ENCODE assay signal across 8 cellular contexts in the genomic region with DNA sequence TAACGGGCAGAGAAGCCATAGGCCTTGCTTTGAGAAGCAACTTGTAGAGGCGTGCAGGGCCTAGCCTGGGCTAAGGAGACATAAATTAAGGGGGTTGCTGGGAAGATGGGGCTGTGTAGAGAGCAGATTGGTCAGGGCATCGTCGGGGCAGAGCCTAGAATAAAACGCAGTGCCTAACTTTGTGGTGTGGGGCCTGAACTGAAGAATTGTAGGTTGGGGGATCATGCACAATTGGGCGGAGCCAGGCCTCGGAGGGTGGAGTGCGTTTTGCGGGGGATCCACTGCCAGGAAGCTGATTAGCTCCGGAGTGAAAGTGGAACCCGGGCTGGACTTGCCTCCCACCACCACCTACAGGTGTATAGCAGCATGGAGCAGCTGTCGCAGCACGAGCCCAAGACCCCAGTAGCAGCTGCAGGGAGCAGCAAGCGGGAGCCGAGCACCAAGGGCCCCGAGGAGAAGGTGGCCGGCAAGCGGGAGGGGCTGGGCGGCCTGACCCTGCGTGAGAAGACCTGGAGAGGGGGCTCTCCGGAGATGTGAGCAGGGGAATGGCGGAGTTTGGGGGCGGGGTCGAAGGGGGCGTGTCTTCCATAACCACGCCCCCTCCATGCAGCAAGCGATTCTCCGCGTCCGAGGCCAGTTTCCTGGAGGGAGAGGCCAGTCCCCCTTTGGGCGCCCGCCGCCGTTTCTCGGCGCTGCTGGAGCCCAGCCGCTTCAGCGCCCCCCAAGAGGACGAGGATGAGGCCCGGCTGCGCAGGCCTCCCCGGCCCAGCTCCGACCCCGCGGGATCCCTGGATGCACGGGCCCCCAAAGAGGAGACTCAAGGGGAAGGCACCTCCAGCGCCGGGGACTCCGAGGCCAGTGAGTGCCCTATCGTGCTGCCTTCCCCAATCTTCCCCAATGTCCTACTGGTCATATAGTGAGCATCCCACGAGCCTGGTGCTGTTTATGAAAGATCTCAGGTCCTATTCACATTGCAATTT. TPM values are rescaled to one million over a fixed set of nuclear protein-coding genes. Genes with fewer than 3 reads are reported as not detected.
DNase-seq lines count a peak whose midpoint lies in the region; FAIRE-seq and TF ChIP-seq lines count a peak whose summit lies in the region.

No MANE protein-coding gene starts in this region.

- no peaks in the 10 kb centered on the region for H3K9me3 ChIP-seq in ovary

- no peaks in the 10 kb centered on the region for H3K36me3 ChIP-seq in ovary

- WGBS in ovary, 3 donors = 5 to 8% (median 7%) methylated on average over 42 to 51 of the region's 51 CpGs

- peak; percentile 96 for DNase-seq in GM12892 (ENCODE audit: insufficient read length)
- peak; percentile 88 for DNase-seq in NCI-H1105 (lab: John Stamatoyannopoulos, UW)
- DNase-seq in activated T-cell treated with anti-CD3 and anti-CD28 coated beads, Interleukin-2, amount 50 U/mL, for 48 hours = peak; percentile 78 to 84
- peak; percentile 20 for DNase-seq in fibroblast of the conjunctiva (ENCODE audit: low read depth)
- peak; percentile 69 to 88 (median 81) for DNase-seq in ovary
- DNase-seq in NCI-H1694 treated with DMSO at 0.1 percent for 48 hours (lab: John Stamatoyannopoulos, UW) = no peak
- no peak for DNase-seq in RKO (ENCODE audit: low spot score)
- no peak for DNase-seq in globus pallidus (ENCODE audit: low spot score)

- H3K4me3 ChIP-seq in ovary = peak overlapping the region; percentile 27

- no peaks in the 10 kb centered on the region for H3K27me3 ChIP-seq in ovary

- no peaks in the 10 kb centered on the region for H3K4me1 ChIP-seq in ovary (ENCODE audit: insufficient read depth)

- no peak overlapping the region for H3K27ac ChIP-seq in ovary

- peak; percentile 30; the same call in 1 of the 2 replicates for TF ChIP-seq POLR2A in GM12892 (IDR thresholded peaks at IDR 0.05; ENCODE audit: low read depth, low read length)
- no peak for TF ChIP-seq POLR2A in ovary (IDR thresholded peaks at IDR 0.05)

- intact Hi-C loops in ovary (cut with DNase I) = no loop called here

- TF ChIP-seq EP300 in ovary (IDR thresholded peaks at IDR 0.05) = no peak

- no peak for TF ChIP-seq CTCF in ovary (IDR thresholded peaks at IDR 0.05)

- FAIRE-seq in GM12892 (lab: Jason Lieb, UNC) = peak; percentile 92

RNA-seq across cellular contexts. Expression of gene DNASE2, which starts 13.8 kb away (rescaled TPM):
- polyA plus RNA-seq in GM12892 (2012; ENCODE audit: missing spikeins) = 14.7 TPM
- 10 to 100 TPM; 20.9 to 35.8 (median 26.5) TPM for total RNA-seq in ovary
- polyA plus RNA-seq in ovary = 10 to 100 TPM; 43.1 to 54.2 TPM

RNA-seq across cellular contexts. Expression of gene KLF1, which starts 19.6 kb away (rescaled TPM):
- polyA plus RNA-seq in GM12892 (2012; ENCODE audit: missing spikeins) = not detected
- total RNA-seq in ovary = under 1 TPM in 1 of 7 donors, not detected in 6; 0.13 TPM
- polyA plus RNA-seq in ovary = not detected

RNA-seq across cellular contexts. Expression of gene GCDH, which starts 23.6 kb away (rescaled TPM):
- 37.1 TPM for polyA plus RNA-seq in GM12892 (2012; ENCODE audit: missing spikeins)
- 10 to 100 TPM; 17.7 to 36.3 (median 28.4) TPM for total RNA-seq in ovary
- 10 to 100 TPM; 11.9 to 35.3 TPM for polyA plus RNA-seq in ovary

RNA-seq across cellular contexts. Expression of gene MAST1, which starts 29.1 kb away (rescaled TPM):
- polyA plus RNA-seq in GM12892 (2012; ENCODE audit: missing spikeins) = 1.1 TPM
- 1 to 10 TPM in 4 of 7 donors, under 1 TPM in 3; 0.25 to 1.4 (median 1.1) TPM for total RNA-seq in ovary
- polyA plus RNA-seq in ovary = 1 to 10 TPM in 1 of 2 donors, under 1 TPM in 1; 0.40 to 2.4 TPM

RNA-seq across cellular contexts. Expression of gene RTBDN, which starts 33.0 kb away (rescaled TPM):
- not detected for polyA plus RNA-seq in GM12892 (2012; ENCODE audit: missing spikeins)
- total RNA-seq in ovary = not detected
- not detected for polyA plus RNA-seq in ovary

Comparison
In these comparisons a context has a peak if more than half of its experiments do, and no peak if none do; other contexts are left out.
1. DNase-seq: peak in GM12892 (single experiment), NCI-H1105 (single experiment), activated T-cell treated with anti-CD3 and anti-CD28 coated beads, Interleukin-2, amount 50 U/mL, for 48 hours (2 of 2), fibroblast of the conjunctiva (single experiment) and ovary (5 of 5); none in NCI-H1694 treated with DMSO at 0.1 percent for 48 hours (single experiment), RKO (single experiment) and globus pallidus (single experiment).